Comparison of ENCODE assay signal across 13 cellular contexts in genomic region chr14:101109981-101110728, GRCh38.
A peak's percentile ranks its signal among the peaks of the same experiment; 100 is the strongest.
DNase-seq lines count a peak whose midpoint lies in the region; ATAC-seq and TF ChIP-seq lines count a peak whose summit lies in the region.
"Had no signal": no experiment of that assay in that cellular context is flagged by ENCODE, and none has a peak within 500 bp of the region (broad histone marks: within the 10 kb centered on the region; RNA-seq: fewer than 3 reads in every experiment).

No MANE protein-coding gene starts in this region.

- no peaks in the 10 kb centered on the region for H3K9me2 ChIP-seq in hepatocyte (replicated peaks; ENCODE audit: insufficient read depth)

- H3K4me3 ChIP-seq in hepatocyte (no peak overlapping the region), stomach (no peak overlapping the region), mucosa of descending colon (no peak overlapping the region)
- H3K4me3 ChIP-seq: pancreas, SK-N-MC had no signal

- H2AFZ ChIP-seq in hepatocyte: no peak overlapping the region

- H3K27me3 Mint-ChIP-seq in activated naive CD8-positive, alpha-beta T cell treated with anti-CD3 and anti-CD28 coated beads, Interleukin-2, amount 50 U/mL, for 24 hours: no peaks in the 10 kb centered on the region
- no peaks in the 10 kb centered on the region for H3K27me3 Mint-ChIP-seq in activated naive CD8-positive, alpha-beta T cell treated with anti-CD3 and anti-CD28 coated beads for 36 hours

- no peak for TF ChIP-seq POLR2A in stomach (IDR thresholded peaks at IDR 0.05)

- TF ChIP-seq EP300 in stomach (IDR thresholded peaks at IDR 0.05): no peak

- no peak overlapping the region for H3K4me2 ChIP-seq in hepatocyte

- no peak overlapping the region for H3K4me3 Mint-ChIP-seq in activated naive CD8-positive, alpha-beta T cell treated with anti-CD3 and anti-CD28 coated beads, Interleukin-2, amount 50 U/mL, for 24 hours
- H3K4me3 Mint-ChIP-seq in activated naive CD8-positive, alpha-beta T cell treated with anti-CD3 and anti-CD28 coated beads for 36 hours: no peak overlapping the region

- DNase-seq in activated naive CD8-positive, alpha-beta T cell treated with anti-CD3 and anti-CD28 coated beads, Interleukin-2, amount 50 U/mL, for 24 hours: no peak
- DNase-seq in activated naive CD8-positive, alpha-beta T cell treated with anti-CD3 and anti-CD28 coated beads for 36 hours: no peak
- peak; percentile 90 for DNase-seq in NCI-H345 treated with DMSO at 0.1 percent for 48 hours (lab: John Stamatoyannopoulos, UW; ENCODE audit: unreplicated experiment)
- DNase-seq in hepatocyte (ENCODE audit: low spot score): peak; percentile 55
- DNase-seq in stomach: peak; percentile 21
- no peak for DNase-seq in mucosa of descending colon
- no peak for DNase-seq in DMS153 treated with DMSO at 0.1 percent for 48 hours (lab: John Stamatoyannopoulos, UW; ENCODE audit: unreplicated experiment)
- DNase-seq: activated CD4-positive, alpha-beta T cell treated with anti-CD3 and anti-CD28 coated beads, Interleukin-2, amount 50 U/mL, for 4 hours; glutamatergic neuron; stimulated activated CD4-positive, alpha-beta T cell treated with anti-CD3 and anti-CD28 coated beads, Interleukin-12 subunit alpha, Interleukin-12 subunit beta, amount 100 ng/mL, for 4 hours had no signal

- H3K36me3 Mint-ChIP-seq in activated naive CD8-positive, alpha-beta T cell treated with anti-CD3 and anti-CD28 coated beads, Interleukin-2, amount 50 U/mL, for 24 hours (ENCODE audit: low read depth): no peaks in the 10 kb centered on the region
- H3K36me3 Mint-ChIP-seq in activated naive CD8-positive, alpha-beta T cell treated with anti-CD3 and anti-CD28 coated beads for 36 hours: no peaks in the 10 kb centered on the region

- H3K27ac Mint-ChIP-seq in activated naive CD8-positive, alpha-beta T cell treated with anti-CD3 and anti-CD28 coated beads, Interleukin-2, amount 50 U/mL, for 24 hours: no peak overlapping the region
- no peak overlapping the region for H3K27ac Mint-ChIP-seq in activated naive CD8-positive, alpha-beta T cell treated with anti-CD3 and anti-CD28 coated beads for 36 hours

- intact Hi-C loops in stomach (cut with DNase I; ENCODE audit: low total_unique reads) (no loop called here), mucosa of descending colon (cut with DNase I, micrococcal nuclease) (no loop called here)

- H3K9me3 ChIP-seq in hepatocyte (ENCODE audit: low read depth) (no peaks in the 10 kb centered on the region), stomach (no peaks in the 10 kb centered on the region), mucosa of descending colon (no peaks in the 10 kb centered on the region)
- H3K9me3 ChIP-seq: pancreas had no signal

- peak; percentile 7 for ATAC-seq in activated naive CD8-positive, alpha-beta T cell treated with anti-CD3 and anti-CD28 coated beads, Interleukin-2, amount 50 U/mL, for 24 hours
- ATAC-seq in HG03095 (IDR thresholded peaks at IDR 0.05; ENCODE audit: unreplicated experiment): no peak
- ATAC-seq in mucosa of descending colon: no peak

- H3K9me3 Mint-ChIP-seq in activated naive CD8-positive, alpha-beta T cell treated with anti-CD3 and anti-CD28 coated beads, Interleukin-2, amount 50 U/mL, for 24 hours: no peaks in the 10 kb centered on the region
- H3K9me3 Mint-ChIP-seq in activated naive CD8-positive, alpha-beta T cell treated with anti-CD3 and anti-CD28 coated beads for 36 hours: no peaks in the 10 kb centered on the region

- H3K4me1 ChIP-seq in hepatocyte (ENCODE audit: insufficient read depth): no peaks in the 10 kb centered on the region
- no peaks in the 10 kb centered on the region for H3K4me1 ChIP-seq in stomach
- no peaks in the 10 kb centered on the region for H3K4me1 ChIP-seq in mucosa of descending colon (ENCODE audit: low read depth)
- H3K4me1 ChIP-seq: pancreas had no signal

- no peaks in the 10 kb centered on the region for H4K20me1 ChIP-seq in hepatocyte (ENCODE audit: insufficient read depth, poor library complexity, severe bottlenecking)

- H3K79me2 ChIP-seq in hepatocyte: no peaks in the 10 kb centered on the region

- no peaks in the 10 kb centered on the region for H3K27me3 ChIP-seq in hepatocyte
- peaks cover 0 to 8% (median 0%) of the 10 kb centered on the region in 3 donors for H3K27me3 ChIP-seq in stomach
- H3K27me3 ChIP-seq: pancreas had no signal

- TF ChIP-seq CTCF in hepatocyte (IDR thresholded peaks at IDR 0.05; ENCODE audit: poor library complexity): no peak
- TF ChIP-seq CTCF in stomach (IDR thresholded peaks at IDR 0.05): no peak
- TF ChIP-seq CTCF in mucosa of descending colon (IDR thresholded peaks at IDR 0.05): no peak

- H3K27ac ChIP-seq in hepatocyte: no peak overlapping the region
- no peak overlapping the region for H3K27ac ChIP-seq in stomach
- H3K27ac ChIP-seq: pancreas, SK-N-MC had no signal

- no peaks in the 10 kb centered on the region for H3K4me1 Mint-ChIP-seq in activated naive CD8-positive, alpha-beta T cell treated with anti-CD3 and anti-CD28 coated beads, Interleukin-2, amount 50 U/mL, for 24 hours
- H3K4me1 Mint-ChIP-seq in activated naive CD8-positive, alpha-beta T cell treated with anti-CD3 and anti-CD28 coated beads for 36 hours: no peaks in the 10 kb centered on the region

- WGBS in hepatocyte (ENCODE audit: low lambda C conversion rate, missing lambda C conversion rate): 75% methylated on average over 15 of the region's 15 CpGs
- 60 to 76% (median 72%) methylated on average over 12 to 15 of the region's 15 CpGs for WGBS in stomach, 5 donors

- no peaks in the 10 kb centered on the region for H3K36me3 ChIP-seq in hepatocyte (replicated peaks; ENCODE audit: insufficient read depth, low read depth)
- no peaks in the 10 kb centered on the region for H3K36me3 ChIP-seq in stomach
- no peaks in the 10 kb centered on the region for H3K36me3 ChIP-seq in mucosa of descending colon (ENCODE audit: low read depth)
- H3K36me3 ChIP-seq: pancreas had no signal

Comparison
In these comparisons a context has a peak if more than half of its experiments do, and no peak if none do; other contexts are left out.
1. DNase-seq: peak in NCI-H345 treated with DMSO at 0.1 percent for 48 hours (single experiment), hepatocyte (single experiment) and stomach (single experiment); none in activated naive CD8-positive, alpha-beta T cell treated with anti-CD3 and anti-CD28 coated beads, Interleukin-2, amount 50 U/mL, for 24 hours (single experiment), activated naive CD8-positive, alpha-beta T cell treated with anti-CD3 and anti-CD28 coated beads for 36 hours (single experiment), mucosa of descending colon (0 of 3) and DMS153 treated with DMSO at 0.1 percent for 48 hours (single experiment).